ENCODE assay signal across 8 cellular contexts in the genomic region with DNA sequence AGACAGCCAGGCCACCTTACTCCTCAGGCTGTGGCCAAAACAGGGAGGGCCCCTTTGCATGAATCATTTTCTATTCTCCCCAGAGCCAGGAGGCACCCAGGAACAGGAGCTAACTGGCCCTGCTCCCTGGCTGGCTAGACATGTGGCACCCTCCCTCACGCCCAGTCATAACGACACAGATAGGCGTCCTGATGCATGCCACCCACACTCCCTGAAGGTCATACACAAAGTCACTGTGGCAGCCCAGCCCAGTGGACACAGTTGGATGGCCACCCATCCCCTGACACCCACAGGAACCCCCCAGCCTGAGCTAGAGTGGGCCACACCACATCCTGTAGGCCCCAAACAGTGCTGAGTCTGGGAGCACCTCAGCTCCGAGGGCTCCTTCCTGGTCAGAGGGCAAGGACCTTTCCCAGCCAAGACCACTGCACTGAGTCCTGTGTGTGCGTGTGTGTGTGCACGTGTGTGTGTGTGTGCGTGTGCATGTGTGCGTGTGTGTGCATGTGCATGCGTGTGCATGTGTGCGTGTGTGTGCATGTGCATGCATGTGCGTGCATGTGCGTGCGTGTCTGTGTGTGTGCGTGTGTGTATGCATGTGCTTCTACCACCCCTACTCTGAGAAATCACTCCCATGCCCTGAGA. TPM values are rescaled to one million over a fixed set of nuclear protein-coding genes. Genes with fewer than 3 reads are reported as not detected.
DNase-seq lines count a peak whose midpoint lies in the region; ATAC-seq and TF ChIP-seq lines count a peak whose summit lies in the region.

No MANE protein-coding gene starts in this region.

- H3K27ac ChIP-seq in BLaER1 treated with 17β-estradiol and CSF1 and Interleukin-3, amounts not matched to agents 10 nM and 100 nM: peak overlapping the region in 10 of 11 experiments; percentile 29 to 96 (median 76); a peak in 20 of 22 replicates
- H3K27ac ChIP-seq in cardiac muscle cell (peak overlapping the region; percentile 60), upper lobe of left lung (peak overlapping the region; percentile 56 to 78 (median 71))

- no peak for TF ChIP-seq CTCF in cardiac muscle cell (IDR thresholded peaks at IDR 0.05; ENCODE audit: low read depth, low read length)
- no peak for TF ChIP-seq CTCF in upper lobe of left lung (IDR thresholded peaks at IDR 0.05)
- TF ChIP-seq CTCF in progenitor cell of endocrine pancreas (IDR thresholded peaks at IDR 0.05; ENCODE audit: unreplicated experiment): no peak

- no peaks in the 10 kb centered on the region for H3K27me3 ChIP-seq in BLaER1 treated with 17β-estradiol and CSF1 and Interleukin-3, amounts not matched to agents 10 nM and 100 nM
- H3K27me3 ChIP-seq in cardiac muscle cell (no peaks in the 10 kb centered on the region), upper lobe of left lung (no peaks in the 10 kb centered on the region)

- ATAC-seq in GM19455 (IDR thresholded peaks at IDR 0.05; ENCODE audit: unreplicated experiment) (peak; percentile 45), upper lobe of left lung (ENCODE audit: low FRiP score in 2 of 2) (no peak)

- H3K36me3 ChIP-seq in BLaER1 treated with 17β-estradiol and CSF1 and Interleukin-3, amounts not matched to agents 10 nM and 100 nM: peaks cover 9 to 78% (median 36%) of the 10 kb centered on the region in 11 experiments; a peak in 20 of 22 replicates
- H3K36me3 ChIP-seq in cardiac muscle cell (no peaks in the 10 kb centered on the region), upper lobe of left lung (no peaks in the 10 kb centered on the region)

- WGBS in upper lobe of left lung, 2 donors: 71 to 80% methylated on average over 3 to 14 of the region's 14 CpGs

- peaks cover 0 to 79% (median 30%) of the 10 kb centered on the region in 11 experiments; a peak in 14 of 22 replicates for H4K20me1 ChIP-seq in BLaER1 treated with 17β-estradiol and CSF1 and Interleukin-3, amounts not matched to agents 10 nM and 100 nM

- peak overlapping the region; percentile 8 to 71 (median 62); a peak in 19 of 22 replicates for H3K9ac ChIP-seq in BLaER1 treated with 17β-estradiol and CSF1 and Interleukin-3, amounts not matched to agents 10 nM and 100 nM

- H3K27me3 Mint-ChIP-seq in progenitor cell of endocrine pancreas: peaks cover 16% of the 10 kb centered on the region

- H3K9me3 ChIP-seq in BLaER1 treated with 17β-estradiol and CSF1 and Interleukin-3, amounts not matched to agents 10 nM and 100 nM (replicated peaks in 1 of 11): no peaks in the 10 kb centered on the region
- H3K9me3 ChIP-seq in cardiac muscle cell (ENCODE audit: low read depth) (no peaks in the 10 kb centered on the region), upper lobe of left lung (no peaks in the 10 kb centered on the region)

- no peaks in the 10 kb centered on the region for H3K4me1 Mint-ChIP-seq in progenitor cell of endocrine pancreas (ENCODE audit: low read depth)

- TF ChIP-seq EP300 in upper lobe of left lung (IDR thresholded peaks at IDR 0.05): no peak

- H3K36me3 Mint-ChIP-seq in progenitor cell of endocrine pancreas (ENCODE audit: insufficient read depth): no peaks in the 10 kb centered on the region

- peak overlapping the region; percentile 84 to 100 (median 98) for H3K4me2 ChIP-seq in BLaER1 treated with 17β-estradiol and CSF1 and Interleukin-3, amounts not matched to agents 10 nM and 100 nM

- peak; percentile 46 for DNase-seq in HK-2 (ENCODE audit: unreplicated experiment)
- no peak for DNase-seq in cardiac muscle cell (ENCODE audit: low read depth in 1 of 2, low spot score in 1 of 2)
- no peak for DNase-seq in upper lobe of left lung
- no peak for DNase-seq in AG08396 (ENCODE audit: low spot score)
- DNase-seq in NCI-H82 treated with DMSO at 0.1 percent for 48 hours (lab: John Stamatoyannopoulos, UW; ENCODE audit: unreplicated experiment): no peak
- no peak for DNase-seq in progenitor cell of endocrine pancreas (ENCODE audit: low spot score, unreplicated experiment)

- H3K9me3 Mint-ChIP-seq in progenitor cell of endocrine pancreas (ENCODE audit: low read depth): no peaks in the 10 kb centered on the region

- H3K4me3 ChIP-seq in BLaER1 treated with 17β-estradiol and CSF1 and Interleukin-3, amounts not matched to agents 10 nM and 100 nM: peak overlapping the region in 4 of 10 experiments; percentile 7 to 28 (median 21); a peak in 4 of 20 replicates
- no peak overlapping the region for H3K4me3 ChIP-seq in cardiac muscle cell
- H3K4me3 ChIP-seq in upper lobe of left lung: no peak overlapping the region

- H3K4me3 Mint-ChIP-seq in progenitor cell of endocrine pancreas (ENCODE audit: low read depth): no peak overlapping the region

- peaks cover 81 to 100% (median 98%) of the 10 kb centered on the region in 10 experiments for H3K4me1 ChIP-seq in BLaER1 treated with 17β-estradiol and CSF1 and Interleukin-3, amounts not matched to agents 10 nM and 100 nM
- H3K4me1 ChIP-seq in cardiac muscle cell (ENCODE audit: low read depth) (peaks cover 53% of the 10 kb centered on the region), upper lobe of left lung (peaks cover 40 to 44% (median 42%) of the 10 kb centered on the region in 4 donors)

- no peak for TF ChIP-seq POLR2A in upper lobe of left lung (IDR thresholded peaks at IDR 0.05)

- no peak overlapping the region for H3K27ac Mint-ChIP-seq in progenitor cell of endocrine pancreas

RNA-seq across cellular contexts. Expression of gene TFEB, which starts 21.6 kb away (rescaled TPM):
- total RNA-seq in cardiac muscle cell (25.8 and 41.0 TPM in 2 replicates), upper lobe of left lung (10 to 100 TPM; 20.2 to 46.0 (median 27.3) TPM), progenitor cell of endocrine pancreas (0.48 and 0.55 TPM in 2 replicates)
- 34.0 and 57.8 TPM in 2 replicates for polyA plus RNA-seq in cardiac muscle cell

RNA-seq across cellular contexts. Expression of gene PGC, which starts 33.4 kb away (rescaled TPM):
- total RNA-seq in cardiac muscle cell (not detected in 2 replicates), upper lobe of left lung (1,000 to 10,000 TPM in 2 of 6 donors, 100 to 1,000 TPM in 4; 241 to 4,380 (median 659) TPM), progenitor cell of endocrine pancreas (not detected in 2 replicates)
- polyA plus RNA-seq in cardiac muscle cell: 0.10 TPM in 1 of 2 replicates, not detected in the other

Comparison
In these comparisons a context has a peak if more than half of its experiments do, and no peak if none do; other contexts are left out.
1. RNA of gene TFEB, which starts 21.6 kb away (total RNA-seq): 25.8 to 41.0 TPM in cardiac muscle cell and 20.2 to 46.0 TPM in upper lobe of left lung; 0.48 to 0.55 TPM in progenitor cell of endocrine pancreas; every median in the first group is over 10 times any median in the second.
2. RNA of gene PGC, which starts 33.4 kb away (total RNA-seq): 241 to 4,380 TPM in upper lobe of left lung; not detected in cardiac muscle cell and not detected in progenitor cell of endocrine pancreas; every median in the first group is over 100 times any median in the second.
3. Peak in every context shown above with its lines, with median percentiles within 50 percentile points of each other: H3K27ac ChIP-seq.